In the genomic region with DNA sequence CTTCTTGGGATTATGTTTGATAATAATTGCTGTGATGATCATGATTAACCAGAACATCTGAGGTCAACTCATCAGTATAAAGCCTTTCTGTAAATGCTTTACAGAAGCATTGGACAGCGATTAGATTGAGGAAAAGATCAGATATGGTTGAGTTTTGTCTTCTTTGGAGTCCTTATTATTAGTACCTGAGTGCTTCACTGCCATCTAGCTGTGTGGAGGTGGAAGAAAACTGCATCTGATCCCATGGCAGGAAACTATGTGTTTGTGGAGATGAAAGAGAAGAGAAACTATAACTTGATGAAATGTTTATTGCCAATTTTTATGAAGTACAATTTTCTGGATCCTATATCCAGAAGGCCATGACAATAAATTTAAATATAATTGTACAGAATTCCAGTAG, we compare ENCODE assay signal across 19 cellular contexts. TPM values are rescaled to one million over a fixed set of nuclear protein-coding genes. Genes with fewer than 3 reads are reported as not detected.
A peak's percentile ranks its signal among the peaks of the same experiment; 100 is the strongest.
DNase-seq lines count a peak whose midpoint lies in the region; ATAC-seq and TF ChIP-seq lines count a peak whose summit lies in the region.
"Had no signal": no experiment of that assay in that cellular context is flagged by ENCODE, and none has a peak within 500 bp of the region (broad histone marks: within the 10 kb centered on the region; RNA-seq: fewer than 3 reads in every experiment).

No MANE protein-coding gene starts in this region.

- H3K4me1 ChIP-seq in A673 (ENCODE audit: insufficient read depth, low read length, poor library complexity, severe bottlenecking), result no peaks in the 10 kb centered on the region
- H3K4me1 ChIP-seq: BLaER1 had no signal

- DNase-seq in A673 (ENCODE audit: low spot score) (no peak), GM10266 (ENCODE audit: extremely low spot score) (no peak), MV-4-11 (lab: John Stamatoyannopoulos, UW) (peak; percentile 25), astrocyte of the cerebellum (ENCODE audit: low read depth) (no peak), left lobe of liver (ENCODE audit: low spot score) (no peak), NCI-H2107 (lab: John Stamatoyannopoulos, UW) (no peak)
- DNase-seq: activated CD4-positive, alpha-beta T cell treated with anti-CD3 and anti-CD28 coated beads for 48 hours; NCI-H1436 treated with DMSO at 0.1 percent for 48 hours; NCI-H524; substantia nigra had no signal

- H3K4me3 ChIP-seq in A673 (ENCODE audit: low read depth, low read length, poor library complexity, severe bottlenecking) (no peak overlapping the region), astrocyte of the cerebellum (ENCODE audit: low read depth, low read length) (no peak overlapping the region)
- H3K4me3 ChIP-seq: BLaER1, hepatocyte, lung, smooth muscle cell had no signal

- ATAC-seq in GM21529 (IDR thresholded peaks at IDR 0.05; ENCODE audit: unreplicated experiment) (no peak), left lobe of liver (no peak), HG02759 (IDR thresholded peaks at IDR 0.05; ENCODE audit: unreplicated experiment) (no peak)
- ATAC-seq: activated T-helper 17 cell treated with anti-CD3 and anti-CD28 coated beads, Interleukin-2, amount 50 U/mL, for 72 hours had no signal

- no peaks in the 10 kb centered on the region for H3K9me3 ChIP-seq in A673 (ENCODE audit: low read depth, low read length, poor library complexity, severe bottlenecking)
- H3K9me3 ChIP-seq: BLaER1 had no signal

- no peak overlapping the region for H3K27ac ChIP-seq in A673 (ENCODE audit: low read depth, low read length, poor library complexity, severe bottlenecking)
- H3K27ac ChIP-seq: BLaER1, hepatocyte, HL-60 had no signal

- POLR2A ChIA-PET in A673 (lab: Charles Lee; ENCODE audit: low non-redundant PET), result no interaction called here

- CTCF ChIA-PET in A673 (lab: Charles Lee), result interaction anchor here (0.6 kb wide), 2 partner anchors 62 to 110 kb away, joined by 3 read pairs; no protein-coding TSS in a partner anchor

- H3K27me3 ChIP-seq in A673 (replicated peaks; ENCODE audit: insufficient read depth, low read depth, low read length, poor library complexity), result no peaks in the 10 kb centered on the region
- H3K27me3 ChIP-seq: BLaER1, hepatocyte had no signal

- BruUV-seq in A673 (replicated peaks; lab: Mats Ljungman, UMichigan), result no TSS peak

- intact Hi-C loops in A673 (cut with micrococcal nuclease; ENCODE audit: unreplicated experiment), result loop anchor here (5.0 kb wide), 1 partner anchor 109 kb away; no protein-coding TSS in a partner anchor

- TF ChIP-seq CTCF in A673 (conservative IDR thresholded peaks at IDR 0.05; ENCODE audit: low read depth, low read length), result peak; percentile 34; the same call in 1 of the 2 replicates
- TF ChIP-seq CTCF in GM10266 (IDR thresholded peaks at IDR 0.05; ENCODE audit: control insufficient read depth, insufficient read depth, low read depth, missing control alignments), result peak; percentile 27
- TF ChIP-seq CTCF in astrocyte of the cerebellum (IDR thresholded peaks at IDR 0.05; ENCODE audit: low read depth, low read length, missing control alignments), result peak; percentile 11

- in situ Hi-C loops in astrocyte of the cerebellum (cut with HindIII; ENCODE audit: low sequenced_read_pairs), result no loop called here

- H3K36me3 ChIP-seq in A673 (ENCODE audit: insufficient read depth, low read length, poor library complexity, severe bottlenecking), result no peaks in the 10 kb centered on the region
- H3K36me3 ChIP-seq: BLaER1 had no signal

RNA-seq across cellular contexts. Expression of a gene that starts 11.4 kb away (rescaled TPM):
- not detected in 2 replicates for total RNA-seq in A673 (2021)
- not detected for total RNA-seq in left lobe of liver
- total RNA-seq: activated T-helper 17 cell treated with anti-CD3 and anti-CD28 coated beads, Interleukin-2, amount 50 U/mL, for 72 hours; endothelial cell of umbilical vein; hepatocyte; lung; smooth muscle cell had no signal

RNA-seq across cellular contexts. Expression of a gene that starts 23.4 kb away (rescaled TPM):
- total RNA-seq in A673 (2021) (not detected in 2 replicates), left lobe of liver (not detected)
- total RNA-seq: activated T-helper 17 cell treated with anti-CD3 and anti-CD28 coated beads, Interleukin-2, amount 50 U/mL, for 72 hours; endothelial cell of umbilical vein; hepatocyte; lung; smooth muscle cell had no signal
